1 cellular context compared by ENCODE assay signal in genomic region chr14:72782182-72782508, GRCh38.
TF ChIP-seq lines count a peak whose summit lies in the region.

No MANE protein-coding gene starts in this region.

TF ChIP-seq in IMR-90, 13 proteins besides CTCF, POLR2A, EP300 and RAD21:
- TF ChIP-seq USF2 (IDR thresholded peaks at IDR 0.05; ENCODE audit: low read depth, low read length) (no peak), CEBPB (IDR thresholded peaks at IDR 0.05; ENCODE audit: low read depth, low read length) (no peak), CHD1 (IDR thresholded peaks at IDR 0.05; ENCODE audit: low read depth, low read length) (no peak), RFX5 (IDR thresholded peaks at IDR 0.05; ENCODE audit: low read depth, low read length) (no peak), ELK1 (IDR thresholded peaks at IDR 0.05; ENCODE audit: borderline replicate concordance, low read depth, low read length) (no peak), RCOR1 (IDR thresholded peaks at IDR 0.05; ENCODE audit: insufficient replicate concordance, low read length) (no peak), FOS (IDR thresholded peaks at IDR 0.05; ENCODE audit: low read depth, low read length) (no peak)
TF ChIP-seq in IMR-90: peak in this region for 0.
